In the genomic region with DNA sequence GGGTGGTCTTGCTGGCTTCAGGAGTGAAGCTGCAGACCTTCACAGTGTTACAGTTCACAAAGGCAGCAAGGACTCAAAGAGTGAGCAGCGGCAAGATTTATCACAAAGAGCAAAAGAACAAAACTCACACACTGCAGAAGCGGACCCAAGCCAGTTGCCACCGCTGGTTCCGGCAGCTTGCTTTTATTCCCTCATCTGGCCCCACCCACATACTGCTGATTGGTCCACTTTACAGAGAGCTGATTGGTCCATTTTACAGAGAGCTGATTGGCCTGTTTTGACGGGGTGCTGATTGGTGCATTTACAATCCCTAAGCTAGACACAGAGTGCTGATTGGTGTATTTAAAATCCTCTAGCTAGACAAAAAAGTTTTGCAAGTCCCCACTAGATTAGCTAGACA, we compare ENCODE assay signal across 29 cellular contexts.
"Had no signal": no experiment of that assay in that cellular context is flagged by ENCODE, and none has a peak within 500 bp of the region (broad histone marks: within the 10 kb centered on the region; RNA-seq: fewer than 3 reads in every experiment).

No MANE protein-coding gene starts in this region.

- ATAC-seq: activated CD8-positive, alpha-beta T cell treated with anti-CD3 and anti-CD28 coated beads for 36 hours; activated T-cell treated with anti-CD3 and anti-CD28 coated beads, Interleukin-2, amount 50 U/mL, for 4 hours; activated T-helper 17 cell treated with anti-CD3 and anti-CD28 coated beads, Interleukin-2, amount 50 U/mL, for 72 hours; esophagus mucosa had no signal

- FAIRE-seq: astrocyte, bronchial epithelial cell, frontal cortex had no signal

- H3K27me3 ChIP-seq: brain microvascular endothelial cell, dorsolateral prefrontal cortex had no signal

- H3K9me3 Mint-ChIP-seq: activated CD8-positive, alpha-beta T cell treated with anti-CD3 and anti-CD28 coated beads for 36 hours; activated T-cell treated with anti-CD3 and anti-CD28 coated beads, Interleukin-2, amount 50 U/mL, for 4 hours; activated T-helper 17 cell treated with anti-CD3 and anti-CD28 coated beads, Interleukin-2, amount 50 U/mL, for 72 hours; central memory CD8-positive, alpha-beta T cell; dendritic cell treated with granulocyte-macrophage colony-stimulating factor and Interleukin-4, amounts not matched to agents 40 ng/mL and 50 ng/mL, for 4 days had no signal

- H3K4me3 ChIP-seq: coronary artery, dorsolateral prefrontal cortex had no signal

- H3K4me3 Mint-ChIP-seq: activated CD4-positive, alpha-beta T cell treated with anti-CD3 and anti-CD28 coated beads, Interleukin-2, amount 10 ng/mL, durations not matched to agents 7 days and 5 days; activated CD8-positive, alpha-beta T cell treated with anti-CD3 and anti-CD28 coated beads for 36 hours; activated naive CD8-positive, alpha-beta T cell; activated T-cell treated with anti-CD3 and anti-CD28 coated beads, Interleukin-2, amount 50 U/mL, for 4 hours; activated T-helper 17 cell treated with anti-CD3 and anti-CD28 coated beads, Interleukin-2, amount 50 U/mL, for 72 hours; central memory CD8-positive, alpha-beta T cell; dendritic cell treated with granulocyte-macrophage colony-stimulating factor and Interleukin-4, amounts not matched to agents 40 ng/mL and 50 ng/mL, for 4 days; endodermal cell had no signal

- DNase-seq: activated CD4-positive, alpha-beta T cell treated with anti-CD3 and anti-CD28 coated beads for 1 hour; activated CD4-positive, alpha-beta T cell treated with anti-CD3 and anti-CD28 coated beads for 4 hours; activated CD4-positive, alpha-beta T cell treated with anti-CD3 and anti-CD28 coated beads, Interleukin-2, amount 10 ng/mL, durations not matched to agents 7 days and 5 days; activated CD4-positive, alpha-beta T cell treated with anti-CD3 and anti-CD28 coated beads, Interleukin-2, amount 50 U/mL, for 4 hours; activated CD8-positive, alpha-beta memory T cell treated with anti-CD3 and anti-CD28 coated beads for 24 hours; activated CD8-positive, alpha-beta T cell treated with anti-CD3 and anti-CD28 coated beads for 36 hours; activated effector memory CD4-positive, alpha-beta T cell treated with Interleukin-2 at 50 U/mL for 16 hours; activated gamma-delta T cell treated with Interleukin-2 at 50 U/mL for 16 hours; activated naive CD4-positive, alpha-beta T cell treated with anti-CD3 and anti-CD28 coated beads, Interleukin-2, amount 50 U/mL, for 16 hours; activated naive CD4-positive, alpha-beta T cell treated with Interleukin-2 at 50 U/mL for 16 hours; activated T-cell treated with anti-CD3 and anti-CD28 coated beads, Interleukin-2, amount 50 U/mL, for 4 hours; amniotic stem cell; anterior cingulate cortex; brain microvascular endothelial cell; dorsolateral prefrontal cortex; effector memory CD4-positive, alpha-beta T cell; endodermal cell; foreskin fibroblast; glutamatergic neuron; T-helper 2 cell had no signal

- H3K36me3 Mint-ChIP-seq: activated naive CD8-positive, alpha-beta T cell had no signal

- H3K27ac ChIP-seq: brain microvascular endothelial cell, coronary artery, dorsolateral prefrontal cortex had no signal

- H3K27ac Mint-ChIP-seq: activated CD4-positive, alpha-beta T cell treated with anti-CD3 and anti-CD28 coated beads, Interleukin-2, amount 10 ng/mL, durations not matched to agents 7 days and 5 days; activated CD8-positive, alpha-beta T cell treated with anti-CD3 and anti-CD28 coated beads for 36 hours; activated naive CD8-positive, alpha-beta T cell; activated T-helper 17 cell treated with anti-CD3 and anti-CD28 coated beads, Interleukin-2, amount 50 U/mL, for 72 hours; dendritic cell treated with granulocyte-macrophage colony-stimulating factor and Interleukin-4, amounts not matched to agents 40 ng/mL and 50 ng/mL, for 4 days; endodermal cell had no signal

- H3K4me1 Mint-ChIP-seq: activated T-helper 17 cell treated with anti-CD3 and anti-CD28 coated beads, Interleukin-2, amount 50 U/mL, for 72 hours; central memory CD8-positive, alpha-beta T cell had no signal

- H3K36me3 ChIP-seq: brain microvascular endothelial cell had no signal
